Comparison of ENCODE assay signal across 13 cellular contexts in genomic region chr6:157240960-157241311, GRCh38.
DNase-seq lines count a peak whose midpoint lies in the region; ATAC-seq and TF ChIP-seq lines count a peak whose summit lies in the region.
"Had no signal": no experiment of that assay in that cellular context is flagged by ENCODE, and none has a peak within 500 bp of the region (broad histone marks: within the 10 kb centered on the region; RNA-seq: fewer than 3 reads in every experiment).

No MANE protein-coding gene starts in this region.

- H3K27ac ChIP-seq in KMS-11 (no peak overlapping the region), SK-N-MC (peak overlapping the region; percentile 83; the same call in 1 of the 2 replicates), suprapubic skin (peak overlapping the region; percentile 79)
- H3K27ac ChIP-seq: upper lobe of right lung had no signal

- 71% methylated on average over 10 of the region's 10 CpGs for WGBS in suprapubic skin

- H3K4me1 ChIP-seq in KMS-11 (ENCODE audit: low read depth, poor library complexity, severe bottlenecking) = peaks cover 25% of the 10 kb centered on the region
- peaks cover 9% of the 10 kb centered on the region for H3K4me1 ChIP-seq in iPS-15b (ENCODE audit: control insufficient read depth, insufficient read depth, low read length)
- peaks cover 53% of the 10 kb centered on the region for H3K4me1 ChIP-seq in suprapubic skin
- H3K4me1 ChIP-seq: upper lobe of right lung had no signal

- H2AFZ ChIP-seq in KMS-11 (ENCODE audit: low read depth) = peak overlapping the region; percentile 67; the same call in 1 of the 2 replicates

- no peak for TF ChIP-seq EP300 in suprapubic skin (IDR thresholded peaks at IDR 0.05)

- H3K9me3 ChIP-seq in SK-N-MC (ENCODE audit: low read depth, low read length) = no peaks in the 10 kb centered on the region
- H3K9me3 ChIP-seq in iPS-15b (ENCODE audit: control insufficient read depth, insufficient read depth, low read length) = no peaks in the 10 kb centered on the region
- H3K9me3 ChIP-seq in suprapubic skin = no peaks in the 10 kb centered on the region
- H3K9me3 ChIP-seq: ovary, upper lobe of right lung had no signal

- DNase-seq in SK-N-MC (ENCODE audit: low read depth, low spot score) = no peak
- DNase-seq in suprapubic skin (ENCODE audit: low spot score in 2 of 2) = no peak
- no peak for DNase-seq in CD14-positive monocyte (ENCODE audit: low spot score)
- no peak for DNase-seq in activated T-cell treated with anti-CD3 and anti-CD28 coated beads, Interleukin-2, amount 50 U/mL, for 4 hours
- DNase-seq: activated CD4-positive, CD25-positive, alpha-beta regulatory T cell treated with anti-CD3 and anti-CD28 coated beads, Interleukin-2, amount 50 U/mL, for 72 hours; activated T-cell treated with anti-CD3 and anti-CD28 coated beads, Interleukin-2, amount 50 U/mL, for 1 hour; CD8-positive, alpha-beta T cell had no signal

- peaks cover 8% of the 10 kb centered on the region for H3K4me1 Mint-ChIP-seq in CD14-positive monocyte
- peaks cover 8% of the 10 kb centered on the region for H3K4me1 Mint-ChIP-seq in activated T-cell treated with anti-CD3 and anti-CD28 coated beads, Interleukin-2, amount 50 U/mL, for 4 hours (ENCODE audit: low read depth)

- no peaks in the 10 kb centered on the region for H3K79me2 ChIP-seq in KMS-11 (ENCODE audit: insufficient read depth, low read depth)

- H3K27me3 Mint-ChIP-seq in CD14-positive monocyte (ENCODE audit: low read depth in 3 of 3) = peaks cover 30 to 48% (median 32%) of the 10 kb centered on the region in 3 donors
- peaks cover 9% of the 10 kb centered on the region for H3K27me3 Mint-ChIP-seq in activated T-cell treated with anti-CD3 and anti-CD28 coated beads, Interleukin-2, amount 50 U/mL, for 4 hours (ENCODE audit: low read depth)

- intact Hi-C loops in CD14-positive monocyte (cut with micrococcal nuclease) = no loop called here

- no peak for ATAC-seq in HG02759 (IDR thresholded peaks at IDR 0.05; ENCODE audit: unreplicated experiment)
- ATAC-seq in activated T-cell treated with anti-CD3 and anti-CD28 coated beads, Interleukin-2, amount 50 U/mL, for 4 hours = no peak
- ATAC-seq: CD8-positive, alpha-beta T cell; upper lobe of right lung had no signal

- H4K20me1 ChIP-seq in KMS-11 (ENCODE audit: insufficient read depth) = no peaks in the 10 kb centered on the region

- TF ChIP-seq POLR2A in suprapubic skin (IDR thresholded peaks at IDR 0.05) = no peak

- H3K4me3 ChIP-seq in KMS-11 (IDR thresholded peaks at IDR 0.05; ENCODE audit: insufficient read depth, low read depth, low read length) = no peak overlapping the region
- H3K4me3 ChIP-seq in SK-N-MC = peak overlapping the region; percentile 85
- H3K4me3 ChIP-seq in iPS-15b (ENCODE audit: low read depth, low read length) = peak overlapping the region; percentile 18
- no peak overlapping the region for H3K4me3 ChIP-seq in suprapubic skin
- H3K4me3 ChIP-seq: upper lobe of right lung had no signal

- H3K27me3 ChIP-seq in KMS-11 (ENCODE audit: insufficient read depth, low read depth) (no peaks in the 10 kb centered on the region), iPS-15b (ENCODE audit: control insufficient read depth, insufficient read depth, low read length) (peaks cover 15% of the 10 kb centered on the region), suprapubic skin (no peaks in the 10 kb centered on the region)
- H3K27me3 ChIP-seq: ovary had no signal

- H3K36me3 ChIP-seq in KMS-11 (ENCODE audit: insufficient read depth) = no peaks in the 10 kb centered on the region
- no peaks in the 10 kb centered on the region for H3K36me3 ChIP-seq in SK-N-MC (ENCODE audit: insufficient read depth, low read length)
- no peaks in the 10 kb centered on the region for H3K36me3 ChIP-seq in iPS-15b (ENCODE audit: control insufficient read depth, insufficient read depth, low read length)
- no peaks in the 10 kb centered on the region for H3K36me3 ChIP-seq in suprapubic skin
- H3K36me3 ChIP-seq: ovary, upper lobe of right lung had no signal

- H3K36me3 Mint-ChIP-seq in CD14-positive monocyte = peaks cover 0 to 4% of the 10 kb centered on the region in 2 donors
- no peaks in the 10 kb centered on the region for H3K36me3 Mint-ChIP-seq in activated T-cell treated with anti-CD3 and anti-CD28 coated beads, Interleukin-2, amount 50 U/mL, for 4 hours (ENCODE audit: insufficient read depth)
- H3K36me3 Mint-ChIP-seq: CD8-positive, alpha-beta T cell had no signal

- H3K4me2 ChIP-seq in KMS-11 = peak overlapping the region; percentile 84; the same call in 1 of the 2 replicates

- H3K9me3 Mint-ChIP-seq in CD14-positive monocyte = peaks cover 0 to 13% (median 3%) of the 10 kb centered on the region in 7 donors
- peaks cover 7% of the 10 kb centered on the region for H3K9me3 Mint-ChIP-seq in activated T-cell treated with anti-CD3 and anti-CD28 coated beads, Interleukin-2, amount 50 U/mL, for 4 hours

- H3K27ac Mint-ChIP-seq in CD14-positive monocyte = no peak overlapping the region
- H3K27ac Mint-ChIP-seq: CD8-positive, alpha-beta T cell; T-helper 1 cell treated with Interleukin-12 subunit alpha and Interleukin-12 subunit beta and Interleukin-4 antibody, amounts not matched to agents 30 μg/mL and 1 μg/mL, for 36 hours had no signal

- H3K9ac ChIP-seq in KMS-11 = peak overlapping the region; percentile 48; the same call in 1 of the 2 replicates
- H3K9ac ChIP-seq in SK-N-MC (ENCODE audit: insufficient read length) = peak overlapping the region; percentile 70
- no peak overlapping the region for H3K9ac ChIP-seq in iPS-15b (ENCODE audit: low read depth, low read length)

- TF ChIP-seq CTCF in KMS-11 (conservative IDR thresholded peaks at IDR 0.05; ENCODE audit: low read depth, low read length) (no peak), suprapubic skin (IDR thresholded peaks at IDR 0.05) (no peak), CD14-positive monocyte (IDR thresholded peaks at IDR 0.05) (no peak)

- peak overlapping the region in 1 of 2 donors; percentile 5 for H3K4me3 Mint-ChIP-seq in CD14-positive monocyte
- no peak overlapping the region for H3K4me3 Mint-ChIP-seq in activated T-cell treated with anti-CD3 and anti-CD28 coated beads, Interleukin-2, amount 50 U/mL, for 4 hours
- H3K4me3 Mint-ChIP-seq: CD8-positive, alpha-beta T cell had no signal

Comparison
In these comparisons a context has a peak if more than half of its experiments do, and no peak if none do; other contexts are left out.
1. H3K4me3 ChIP-seq: peak in SK-N-MC (single experiment) and iPS-15b (single experiment); none in KMS-11 (single experiment) and suprapubic skin (single experiment).